15 cellular contexts compared by ENCODE assay signal in genomic region chr3:141323936-141324704, GRCh38. TPM values are rescaled to one million over a fixed set of nuclear protein-coding genes. Genes with fewer than 3 reads are reported as not detected.
DNase-seq lines count a peak whose midpoint lies in the region; ATAC-seq, FAIRE-seq and TF ChIP-seq lines count a peak whose summit lies in the region.
"Had no signal": no experiment of that assay in that cellular context is flagged by ENCODE, and none has a peak within 500 bp of the region (broad histone marks: within the 10 kb centered on the region; RNA-seq: fewer than 3 reads in every experiment).

No MANE protein-coding gene starts in this region.

- H3K4me3 ChIP-seq in body of pancreas (no peak overlapping the region), pancreas (no peak overlapping the region), lower leg skin (ENCODE audit: low read depth, poor library complexity, severe bottlenecking) (no peak overlapping the region), A673 (ENCODE audit: low read depth, low read length, poor library complexity, severe bottlenecking) (no peak overlapping the region), uterus (no peak overlapping the region), gastrocnemius medialis (no peak overlapping the region)
- H3K4me3 ChIP-seq: SJCRH30 had no signal

- TF ChIP-seq CTCF in body of pancreas (IDR thresholded peaks at IDR 0.05): no peak
- no peak for TF ChIP-seq CTCF in pancreas (IDR thresholded peaks at IDR 0.05)
- no peak for TF ChIP-seq CTCF in lower leg skin (IDR thresholded peaks at IDR 0.05)
- TF ChIP-seq CTCF in A673 (conservative IDR thresholded peaks at IDR 0.05; ENCODE audit: low read depth, low read length): no peak
- no peak for TF ChIP-seq CTCF in uterus (IDR thresholded peaks at IDR 0.05)
- TF ChIP-seq CTCF in gastrocnemius medialis (IDR thresholded peaks at IDR 0.05 in 4 of 5, conservative IDR thresholded peaks at IDR 0.05 in 1 of 5): no peak

- ATAC-seq in body of pancreas: peak; percentile 28
- peak; percentile 84 for ATAC-seq in left lobe of liver
- ATAC-seq in pancreas: peak in 3 of 4 donors; percentile 14 to 58 (median 16)
- no peak for ATAC-seq in gastrocnemius medialis

- POLR2A ChIA-PET in A673 (lab: Charles Lee; ENCODE audit: low non-redundant PET): no interaction called here

- CTCF ChIA-PET in A673 (lab: Charles Lee): interaction anchor here (0.6 kb wide), 1 partner anchor 18 kb away, joined by 7 read pairs; no protein-coding TSS in a partner anchor

- 23 to 30% methylated on average over 4 of the region's 4 CpGs for WGBS in body of pancreas, 2 donors
- WGBS in pancreas, 2 donors: 29% methylated on average over 4 of the region's 4 CpGs
- 88 to 89% methylated on average over 4 of the region's 4 CpGs for WGBS in lower leg skin, 2 donors

- no TSS peak for BruUV-seq in A673 (replicated peaks; lab: Mats Ljungman, UMichigan)

- intact Hi-C loops in body of pancreas (cut with DNase I) (no loop called here), pancreas (cut with DNase I) (no loop called here), lower leg skin (cut with DNase I; ENCODE audit: low total_unique reads) (no loop called here), A673 (cut with micrococcal nuclease; ENCODE audit: unreplicated experiment) (no loop called here), uterus (cut with DNase I; ENCODE audit: low total_unique reads) (no loop called here), gastrocnemius medialis (cut with DNase I; ENCODE audit: low total_unique reads) (no loop called here)

- in situ Hi-C loops in Caki2 (cut with HindIII; ENCODE audit: low pct_unique_long_range_greater_than_20kb, low sequenced_read_pairs) (no loop called here), gastrocnemius medialis (cut with MboI; ENCODE audit: low sequenced_read_pairs in 4 of 4) (loop anchor here in 2 of 4 donors (25.0 kb wide), 2 partner anchors 238 to 563 kb away; partner anchors contain the start of gene ATP1B3 (in 1 of the 2))

- H3K4me1 ChIP-seq in body of pancreas (peaks cover 42% of the 10 kb centered on the region), pancreas (peaks cover 30 to 36% (median 33%) of the 10 kb centered on the region in 3 donors), A673 (ENCODE audit: insufficient read depth, low read length, poor library complexity, severe bottlenecking) (no peaks in the 10 kb centered on the region), uterus (no peaks in the 10 kb centered on the region), gastrocnemius medialis (no peaks in the 10 kb centered on the region)
- H3K4me1 ChIP-seq: SJCRH30 had no signal

- no peak for FAIRE-seq in pancreas (lab: Jason Lieb, UNC)
- FAIRE-seq: H1 had no signal

- H3K27me3 ChIP-seq in body of pancreas (no peaks in the 10 kb centered on the region), pancreas (no peaks in the 10 kb centered on the region), A673 (replicated peaks; ENCODE audit: insufficient read depth, low read depth, low read length, poor library complexity) (no peaks in the 10 kb centered on the region), uterus (no peaks in the 10 kb centered on the region), gastrocnemius medialis (no peaks in the 10 kb centered on the region)
- H3K27me3 ChIP-seq: SJCRH30 had no signal

- DNase-seq in Caki2 (ENCODE audit: low read depth) (peak; percentile 54), body of pancreas (no peak), left lobe of liver (ENCODE audit: low spot score) (no peak), pancreas (no peak), lower leg skin (ENCODE audit: low spot score in 2 of 2) (no peak), A673 (ENCODE audit: low spot score) (no peak), uterus (no peak), gastrocnemius medialis (no peak)
- DNase-seq: Caco-2, NCI-H1417 treated with DMSO at 0.1 percent for 48 hours, NCI-H2029 treated with DMSO at 0.1 percent for 48 hours, NCI-H510A treated with DMSO at 0.1 percent for 48 hours, SJCRH30 had no signal

- no peaks in the 10 kb centered on the region for H3K9me3 ChIP-seq in body of pancreas
- no peaks in the 10 kb centered on the region for H3K9me3 ChIP-seq in pancreas
- no peaks in the 10 kb centered on the region for H3K9me3 ChIP-seq in A673 (ENCODE audit: low read depth, low read length, poor library complexity, severe bottlenecking)
- H3K9me3 ChIP-seq in uterus: no peaks in the 10 kb centered on the region
- H3K9me3 ChIP-seq in gastrocnemius medialis: no peaks in the 10 kb centered on the region
- H3K9me3 ChIP-seq: Caco-2, SJCRH30 had no signal

- TF ChIP-seq POLR2A in body of pancreas (IDR thresholded peaks at IDR 0.05) (no peak), lower leg skin (IDR thresholded peaks at IDR 0.05) (no peak), uterus (IDR thresholded peaks at IDR 0.05) (no peak), gastrocnemius medialis (IDR thresholded peaks at IDR 0.05) (no peak)

- H3K36me3 ChIP-seq in body of pancreas (replicated peaks in 1 of 2; ENCODE audit: insufficient read depth in 1 of 2, low read depth in 2 of 2) (no peaks in the 10 kb centered on the region), pancreas (no peaks in the 10 kb centered on the region), A673 (ENCODE audit: insufficient read depth, low read length, poor library complexity, severe bottlenecking) (no peaks in the 10 kb centered on the region), uterus (no peaks in the 10 kb centered on the region), gastrocnemius medialis (no peaks in the 10 kb centered on the region)
- H3K36me3 ChIP-seq: SJCRH30 had no signal

- H3K27ac ChIP-seq in body of pancreas (peak overlapping the region in 2 of 4 donors; percentile 18 to 26), pancreas (peak overlapping the region in 1 of 4 donors; percentile 39), A673 (ENCODE audit: low read depth, low read length, poor library complexity, severe bottlenecking) (no peak overlapping the region), uterus (no peak overlapping the region), gastrocnemius medialis (no peak overlapping the region)
- H3K27ac ChIP-seq: RWPE1, SJCRH30 had no signal

RNA-seq across cellular contexts. Expression of gene ZBTB38, which starts 44.2 kb away (rescaled TPM):
- total RNA-seq in Caki2 (2014; rRNA removed; shearing (Covaris generic); ENCODE audit: low replicate concordance): 23.6 and 38.7 TPM in 2 replicates
- total RNA-seq in body of pancreas: 10 to 100 TPM; 48.5 to 60.4 TPM
- 26.6 TPM for total RNA-seq in left lobe of liver
- total RNA-seq in pancreas: 10 to 100 TPM; 29.4 to 46.8 (median 31.7) TPM
- polyA plus RNA-seq in pancreas: 10 to 100 TPM in 1 of 2 donors, 1 to 10 TPM in 1; 5.7 to 11.2 TPM
- 100 to 1,000 TPM in 1 of 4 donors, 10 to 100 TPM in 3; 46.8 to 104 (median 72.6) TPM for total RNA-seq in lower leg skin
- total RNA-seq in A673 (2021): 19.1 and 23.7 TPM in 2 replicates
- 100 to 1,000 TPM; 125 to 183 (median 149) TPM for total RNA-seq in uterus
- total RNA-seq in gastrocnemius medialis: 100 to 1,000 TPM; 160 to 415 (median 232) TPM

Comparison
In these comparisons a context has a peak if more than half of its experiments do, and no peak if none do; other contexts are left out.
1. ATAC-seq: peak in body of pancreas (single experiment), left lobe of liver (single experiment) and pancreas (3 of 4); none in gastrocnemius medialis (0 of 2).